In the genomic region with DNA sequence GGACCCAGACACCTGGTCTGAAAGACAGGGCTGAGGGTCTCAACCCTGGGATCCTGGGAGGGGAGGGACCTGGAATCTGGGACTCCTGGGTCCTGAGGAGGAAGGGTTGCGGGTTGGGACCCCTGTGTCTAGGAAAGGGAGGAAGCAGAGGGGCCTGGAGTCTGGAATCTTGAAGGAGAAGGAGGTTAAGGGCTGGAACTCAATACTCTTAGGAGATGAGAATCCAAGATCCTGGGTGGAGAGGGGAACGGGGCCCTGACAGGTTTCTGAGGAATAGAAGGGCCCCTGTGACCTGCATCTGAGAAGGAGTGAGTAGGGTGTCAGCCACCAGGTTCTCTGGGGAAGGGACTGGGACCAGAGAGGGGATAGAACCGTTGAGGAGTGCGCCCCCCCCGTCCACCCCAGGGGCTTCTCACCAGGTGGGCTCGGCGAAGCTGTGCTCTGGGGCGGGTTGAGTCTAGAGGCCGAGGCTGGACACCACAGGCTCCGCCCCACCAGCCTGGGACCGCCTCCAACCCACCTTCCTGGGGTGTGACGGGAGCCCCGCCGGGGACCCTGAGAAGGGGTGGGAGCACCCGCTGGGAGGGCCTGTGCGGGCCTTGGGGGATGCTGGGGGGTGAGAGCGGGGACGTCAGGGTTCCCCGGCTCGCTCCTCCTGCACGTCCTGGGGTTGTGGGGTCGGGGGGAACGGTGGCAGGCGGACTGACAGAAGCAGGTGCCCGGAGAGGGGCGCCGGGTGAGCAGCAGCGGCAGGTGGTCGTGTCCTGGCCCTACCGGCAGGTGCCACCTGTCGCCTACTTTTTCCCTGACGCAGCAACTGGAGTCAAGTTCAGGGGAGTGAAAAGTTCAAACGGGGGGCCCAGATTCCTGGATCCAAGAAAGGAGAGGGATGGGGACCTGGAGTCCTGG, we compare ENCODE assay signal across 9 cellular contexts. TPM values are rescaled to one million over a fixed set of nuclear protein-coding genes. Genes with fewer than 3 reads are reported as not detected.
DNase-seq lines count a peak whose midpoint lies in the region; ATAC-seq, FAIRE-seq and TF ChIP-seq lines count a peak whose summit lies in the region.
"Had no signal": no experiment of that assay in that cellular context is flagged by ENCODE, and none has a peak within 500 bp of the region (broad histone marks: within the 10 kb centered on the region; RNA-seq: fewer than 3 reads in every experiment).

A gene with protein sequence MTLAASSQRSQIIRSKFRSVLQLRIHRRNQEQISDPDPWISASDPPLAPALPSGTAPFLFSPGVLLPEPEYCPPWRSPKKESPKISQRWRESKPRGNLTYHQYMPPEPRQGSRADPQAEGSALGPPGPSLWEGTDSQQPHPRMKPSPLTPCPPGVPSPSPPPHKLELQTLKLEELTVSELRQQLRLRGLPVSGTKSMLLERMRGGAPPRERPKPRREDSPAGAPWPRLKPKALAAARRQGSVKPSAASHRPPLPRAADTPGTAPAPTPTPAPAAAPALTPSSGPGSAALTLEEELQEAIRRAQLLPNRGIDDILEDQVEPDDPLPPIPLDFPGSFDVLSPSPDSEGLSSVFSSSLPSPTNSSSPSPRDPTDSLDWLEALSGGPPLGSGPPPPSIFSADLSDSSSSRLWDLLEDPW (minus strand): TSS at position 463 of the 909 bp plus-strand sequence. CDS start 694 bp downstream, outside the sequence.

- no peak for TF ChIP-seq CTCF in HFF-Myc (IDR thresholded peaks at IDR 0.05; ENCODE audit: low read depth, low read length, missing control alignments)
- TF ChIP-seq CTCF in WTC11 (IDR thresholded peaks at IDR 0.05) = no peak

- WGBS in right cardiac atrium = 60% methylated on average over 33 of the region's 33 CpGs

- POLR2A ChIA-PET in WTC11 (lab: Charles Lee) = interaction anchor here (0.9 kb wide), 1 partner anchor 44 kb away, joined by 3 read pairs; no protein-coding TSS in a partner anchor

- H3K27me3 ChIP-seq in right cardiac atrium (ENCODE audit: control insufficient read depth, insufficient read depth) = no peaks in the 10 kb centered on the region

- peaks cover 35% of the 10 kb centered on the region for H3K4me1 Mint-ChIP-seq in WTC11

- CTCF ChIA-PET in WTC11 (lab: Charles Lee) = interaction anchor here (1.0 to 1.5 kb wide), 3 partner anchors 19 to 123 kb away, joined by 4 to 16 read pairs (median 4); no protein-coding TSS in a partner anchor

- intact Hi-C loops in right cardiac atrium (cut with DNase I) = no loop called here

- H3K4me1 ChIP-seq in right cardiac atrium (ENCODE audit: control insufficient read depth, insufficient read depth, low read length) = peaks cover 18% of the 10 kb centered on the region

- peak within 1 kb of the TSS; percentile 56 for H3K4me3 ChIP-seq in HFF-Myc (replicated peaks; ENCODE audit: low read depth, low read length)
- peak within 1 kb of the TSS; percentile 13 for H3K4me3 ChIP-seq in right cardiac atrium (ENCODE audit: low read length)
- peak within 1 kb of the TSS; percentile 36 to 55 (median 44) for H3K4me3 ChIP-seq in skin epidermis

- ATAC-seq in WTC11 = no peak
- ATAC-seq in right cardiac atrium = peak in 1 of 2 donors; percentile 3

- FAIRE-seq in urothelium cell line (lab: Jason Lieb, UNC) = no peak

- peak within 1 kb of the TSS; percentile 60; the same call in 1 of the 2 replicates for H3K27ac Mint-ChIP-seq in WTC11

- H3K4me3 Mint-ChIP-seq in WTC11 = peak within 1 kb of the TSS; percentile 97

- no peaks in the 10 kb centered on the region for H3K9me3 Mint-ChIP-seq in WTC11

- no peaks in the 10 kb centered on the region for H3K36me3 Mint-ChIP-seq in WTC11

- H3K9me3 ChIP-seq in right cardiac atrium (ENCODE audit: control insufficient read depth, low read length) = no peaks in the 10 kb centered on the region

- peak within 1 kb of the TSS; percentile 92 for H3K27ac ChIP-seq in right cardiac atrium (ENCODE audit: low read length)
- peak within 1 kb of the TSS in 14 of 21 experiments; percentile 45 to 84 (median 75) for H3K27ac ChIP-seq in skin epidermis

- H3K27me3 Mint-ChIP-seq in WTC11 (ENCODE audit: low read depth) = no peaks in the 10 kb centered on the region; the same call in 1 of the 2 replicates

- DNase-seq in HFF-Myc (ENCODE audit: extremely low read depth, low read depth) (no peak), WTC11 (ENCODE audit: low spot score) (no peak), right cardiac atrium (peak; percentile 46 to 80 (median 69)), SKM-1 treated with dmso at 0.1 percent for 144 hours (lab: John Stamatoyannopoulos, UW; ENCODE audit: unreplicated experiment) (no peak), urothelium cell line (ENCODE audit: low spot score) (no peak), cerebellar nuclear complex (lab: John Stamatoyannopoulos, UW) (no peak), pons (ENCODE audit: low spot score) (no peak)
- DNase-seq: stimulated activated naive CD4-positive, alpha-beta T cell had no signal

TF ChIP-seq in WTC11, 78 proteins besides CTCF, POLR2A, EP300 and RAD21:
- TF ChIP-seq, protein P1, sequence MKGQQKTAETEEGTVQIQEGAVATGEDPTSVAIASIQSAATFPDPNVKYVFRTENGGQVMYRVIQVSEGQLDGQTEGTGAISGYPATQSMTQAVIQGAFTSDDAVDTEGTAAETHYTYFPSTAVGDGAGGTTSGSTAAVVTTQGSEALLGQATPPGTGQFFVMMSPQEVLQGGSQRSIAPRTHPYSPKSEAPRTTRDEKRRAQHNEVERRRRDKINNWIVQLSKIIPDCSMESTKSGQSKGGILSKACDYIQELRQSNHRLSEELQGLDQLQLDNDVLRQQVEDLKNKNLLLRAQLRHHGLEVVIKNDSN (CRISPR knock-in tag; IDR thresholded peaks at IDR 0.05) = no peak
- no peak for TF ChIP-seq RELA (CRISPR knock-in tag; IDR thresholded peaks at IDR 0.05; ENCODE audit: borderline replicate concordance)
- TF ChIP-seq, protein P2, sequence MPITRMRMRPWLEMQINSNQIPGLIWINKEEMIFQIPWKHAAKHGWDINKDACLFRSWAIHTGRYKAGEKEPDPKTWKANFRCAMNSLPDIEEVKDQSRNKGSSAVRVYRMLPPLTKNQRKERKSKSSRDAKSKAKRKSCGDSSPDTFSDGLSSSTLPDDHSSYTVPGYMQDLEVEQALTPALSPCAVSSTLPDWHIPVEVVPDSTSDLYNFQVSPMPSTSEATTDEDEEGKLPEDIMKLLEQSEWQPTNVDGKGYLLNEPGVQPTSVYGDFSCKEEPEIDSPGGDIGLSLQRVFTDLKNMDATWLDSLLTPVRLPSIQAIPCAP (CRISPR knock-in tag; IDR thresholded peaks at IDR 0.05) = no peak
- TF ChIP-seq, protein P3, sequence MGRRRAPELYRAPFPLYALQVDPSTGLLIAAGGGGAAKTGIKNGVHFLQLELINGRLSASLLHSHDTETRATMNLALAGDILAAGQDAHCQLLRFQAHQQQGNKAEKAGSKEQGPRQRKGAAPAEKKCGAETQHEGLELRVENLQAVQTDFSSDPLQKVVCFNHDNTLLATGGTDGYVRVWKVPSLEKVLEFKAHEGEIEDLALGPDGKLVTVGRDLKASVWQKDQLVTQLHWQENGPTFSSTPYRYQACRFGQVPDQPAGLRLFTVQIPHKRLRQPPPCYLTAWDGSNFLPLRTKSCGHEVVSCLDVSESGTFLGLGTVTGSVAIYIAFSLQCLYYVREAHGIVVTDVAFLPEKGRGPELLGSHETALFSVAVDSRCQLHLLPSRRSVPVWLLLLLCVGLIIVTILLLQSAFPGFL (CRISPR knock-in tag; IDR thresholded peaks at IDR 0.05; ENCODE audit: borderline replicate concordance) = no peak
- no peak for TF ChIP-seq TCF7 (CRISPR knock-in tag; IDR thresholded peaks at IDR 0.05; ENCODE audit: low read depth)
- TF ChIP-seq ESRRA (CRISPR knock-in tag; IDR thresholded peaks at IDR 0.05; ENCODE audit: borderline replicate concordance) = no peak
- TF ChIP-seq NR2C2 (CRISPR knock-in tag; IDR thresholded peaks at IDR 0.05) = no peak
- no peak for TF ChIP-seq ZBTB21 (CRISPR knock-in tag; IDR thresholded peaks at IDR 0.05; ENCODE audit: borderline replicate concordance)
- TF ChIP-seq ZNF232 (CRISPR knock-in tag; IDR thresholded peaks at IDR 0.05) = no peak
TF ChIP-seq in WTC11: peak in this region for 0.

RNA-seq across cellular contexts. Expression of the gene that starts here (rescaled TPM):
- total RNA-seq in WTC11 (2021) (1.4 to 2.2 TPM (median 1.6 TPM) in 3 replicates), right cardiac atrium (1 to 10 TPM; 1.6 to 5.7 (median 3.5) TPM)
- 4.0 TPM for polyA plus RNA-seq in right cardiac atrium

Comparison
In these comparisons a context has a peak if more than half of its experiments do, and no peak if none do; other contexts are left out.
1. DNase-seq: peak in right cardiac atrium (3 of 3); none in HFF-Myc (single experiment), WTC11 (single experiment), SKM-1 treated with dmso at 0.1 percent for 144 hours (single experiment), urothelium cell line (single experiment), cerebellar nuclear complex (0 of 2) and pons (single experiment).
2. Peak in every context shown above with its lines, with median percentiles within 50 percentile points of each other: H3K4me3 ChIP-seq.